ENCODE assay signal across 13 cellular contexts in the genomic region with DNA sequence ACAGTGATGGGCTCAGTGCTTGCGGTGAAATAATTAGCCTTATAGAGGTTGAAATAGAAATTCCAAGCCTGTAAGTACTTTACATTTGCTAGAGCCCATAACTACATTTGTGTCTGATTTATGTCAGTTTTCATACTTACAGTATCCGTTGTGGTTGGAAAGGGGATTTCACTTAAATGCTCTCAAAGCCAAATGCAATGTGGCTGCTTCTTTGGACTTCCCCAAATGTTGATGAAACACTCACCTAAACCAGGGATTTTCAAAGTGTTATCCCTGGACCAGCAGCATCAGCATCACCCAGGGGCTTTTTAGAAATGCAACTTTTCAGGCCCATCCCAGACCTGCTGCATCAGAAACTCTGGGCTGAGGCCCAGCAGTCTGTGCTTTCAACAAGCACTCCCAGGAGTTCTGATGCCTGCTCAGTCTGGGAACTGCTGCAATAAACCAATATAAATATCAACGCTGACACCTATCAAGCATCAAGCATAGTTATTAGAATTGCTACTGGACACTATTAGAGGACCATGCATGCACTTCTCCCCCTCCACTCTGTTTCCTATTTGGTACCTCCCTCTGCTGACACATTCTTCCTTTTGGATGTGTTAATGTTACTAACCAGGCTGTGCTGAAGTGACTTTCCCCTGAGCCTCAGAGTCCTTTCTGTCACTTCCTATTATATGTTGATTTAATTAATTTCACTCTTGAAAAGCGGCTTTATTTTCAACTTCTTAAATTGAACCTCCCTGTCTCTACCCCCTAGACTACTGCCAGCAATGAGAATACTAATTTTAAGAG.
DNase-seq lines count a peak whose midpoint lies in the region; ATAC-seq and TF ChIP-seq lines count a peak whose summit lies in the region.
"Had no signal": no experiment of that assay in that cellular context is flagged by ENCODE, and none has a peak within 500 bp of the region (broad histone marks: within the 10 kb centered on the region; RNA-seq: fewer than 3 reads in every experiment).

No MANE protein-coding gene starts in this region.

- no peaks in the 10 kb centered on the region for H3K9me3 ChIP-seq in esophagus muscularis mucosa
- H3K9me3 ChIP-seq: Caco-2, gastroesophageal sphincter had no signal

- H3K4me1 ChIP-seq in esophagus muscularis mucosa: peaks cover 0 to 3% (median 0%) of the 10 kb centered on the region in 4 donors
- H3K4me1 ChIP-seq: Caco-2 had no signal

- peak; percentile 45 for DNase-seq in esophagus muscularis mucosa (ENCODE audit: extremely low spot score)
- DNase-seq in nucleus accumbens (lab: John Stamatoyannopoulos, UW): no peak
- no peak for DNase-seq in sciatic nerve (ENCODE audit: low spot score)
- no peak for DNase-seq in GM10266 (ENCODE audit: extremely low spot score)
- no peak for DNase-seq in NCI-H1417 (lab: John Stamatoyannopoulos, UW)
- DNase-seq: activated CD4-positive, alpha-beta T cell treated with anti-CD3 and anti-CD28 coated beads for 1 hour; Caco-2; dorsolateral prefrontal cortex; stimulated activated CD4-positive, alpha-beta T cell treated with anti-CD3 and anti-CD28 coated beads, Interleukin-2, amount 100 ng/mL, for 48 hours had no signal

- H3K4me3 ChIP-seq in esophagus muscularis mucosa: no peak overlapping the region
- H3K4me3 ChIP-seq: dorsolateral prefrontal cortex, gastroesophageal sphincter had no signal

- WGBS in esophagus muscularis mucosa: 53% methylated on average over 4 of the region's 4 CpGs

- intact Hi-C loops in esophagus muscularis mucosa (cut with DNase I) (no loop called here), sciatic nerve (cut with DNase I) (no loop called here)

- H3K36me3 ChIP-seq in esophagus muscularis mucosa: no peaks in the 10 kb centered on the region
- H3K36me3 ChIP-seq: gastroesophageal sphincter had no signal

- TF ChIP-seq CTCF in esophagus muscularis mucosa (IDR thresholded peaks at IDR 0.05): no peak
- TF ChIP-seq CTCF in GM10266 (IDR thresholded peaks at IDR 0.05; ENCODE audit: control insufficient read depth, insufficient read depth, low read depth, missing control alignments): no peak

- no peak for TF ChIP-seq EP300 in esophagus muscularis mucosa (IDR thresholded peaks at IDR 0.05)

- H3K27me3 ChIP-seq in esophagus muscularis mucosa: no peaks in the 10 kb centered on the region
- H3K27me3 ChIP-seq: gastroesophageal sphincter had no signal

- no peak for TF ChIP-seq POLR2A in esophagus muscularis mucosa (IDR thresholded peaks at IDR 0.05; ENCODE audit: low read depth)

- no peak overlapping the region for H3K27ac ChIP-seq in esophagus muscularis mucosa (replicated peaks in 1 of 4)
- H3K27ac ChIP-seq: dorsolateral prefrontal cortex, gastroesophageal sphincter had no signal

- ATAC-seq in GM18861 (IDR thresholded peaks at IDR 0.05; ENCODE audit: unreplicated experiment): peak; percentile 68
- peak; percentile 88 for ATAC-seq in GM21447 (IDR thresholded peaks at IDR 0.05; ENCODE audit: unreplicated experiment)
- peak; percentile 79 for ATAC-seq in HG03097 (IDR thresholded peaks at IDR 0.05; ENCODE audit: low FRiP score, unreplicated experiment)
- ATAC-seq in sciatic nerve: no peak
- ATAC-seq: gastroesophageal sphincter had no signal
